1 cellular context compared by ENCODE assay signal in genomic region chr7:4552985-4553384, GRCh38.
A peak's percentile ranks its signal among the peaks of the same experiment; 100 is the strongest.
TF ChIP-seq lines count a peak whose summit lies in the region.

No MANE protein-coding gene starts in this region.

TF ChIP-seq in HEK293, 187 proteins besides CTCF, POLR2A, EP300 and RAD21:
- TF ChIP-seq ZBTB10 (tag by site-specific recombination; IDR thresholded peaks at IDR 0.05) (no peak), SETDB1 (IDR thresholded peaks at IDR 0.05; ENCODE audit: insufficient read length, low read length) (peak; percentile 70)
